1 cellular context compared by ENCODE assay signal in the genomic region with DNA sequence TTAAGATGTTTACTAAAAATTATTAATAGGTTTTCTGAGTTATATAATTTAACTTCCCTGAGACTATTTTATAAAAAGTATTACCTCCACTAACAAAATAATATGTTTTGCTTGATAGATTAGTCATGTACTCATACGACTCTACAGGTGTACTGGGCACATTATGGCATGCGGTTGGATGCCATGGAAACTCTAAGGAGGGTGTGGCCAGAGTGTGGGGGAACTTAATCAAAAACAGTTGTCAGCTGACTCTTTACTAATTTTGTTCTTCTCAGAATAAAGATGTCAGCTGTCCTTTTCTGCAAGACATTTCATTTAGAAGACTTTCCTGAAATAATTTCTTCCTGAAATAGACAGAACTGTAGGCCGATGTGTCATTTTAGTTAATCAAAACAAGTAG.
TF ChIP-seq lines count a peak whose summit lies in the region.

No MANE protein-coding gene starts in this region.

TF ChIP-seq in GM23338, 12 proteins besides CTCF, POLR2A, EP300 and RAD21 (continued from another document):
- TF ChIP-seq, protein P1, sequence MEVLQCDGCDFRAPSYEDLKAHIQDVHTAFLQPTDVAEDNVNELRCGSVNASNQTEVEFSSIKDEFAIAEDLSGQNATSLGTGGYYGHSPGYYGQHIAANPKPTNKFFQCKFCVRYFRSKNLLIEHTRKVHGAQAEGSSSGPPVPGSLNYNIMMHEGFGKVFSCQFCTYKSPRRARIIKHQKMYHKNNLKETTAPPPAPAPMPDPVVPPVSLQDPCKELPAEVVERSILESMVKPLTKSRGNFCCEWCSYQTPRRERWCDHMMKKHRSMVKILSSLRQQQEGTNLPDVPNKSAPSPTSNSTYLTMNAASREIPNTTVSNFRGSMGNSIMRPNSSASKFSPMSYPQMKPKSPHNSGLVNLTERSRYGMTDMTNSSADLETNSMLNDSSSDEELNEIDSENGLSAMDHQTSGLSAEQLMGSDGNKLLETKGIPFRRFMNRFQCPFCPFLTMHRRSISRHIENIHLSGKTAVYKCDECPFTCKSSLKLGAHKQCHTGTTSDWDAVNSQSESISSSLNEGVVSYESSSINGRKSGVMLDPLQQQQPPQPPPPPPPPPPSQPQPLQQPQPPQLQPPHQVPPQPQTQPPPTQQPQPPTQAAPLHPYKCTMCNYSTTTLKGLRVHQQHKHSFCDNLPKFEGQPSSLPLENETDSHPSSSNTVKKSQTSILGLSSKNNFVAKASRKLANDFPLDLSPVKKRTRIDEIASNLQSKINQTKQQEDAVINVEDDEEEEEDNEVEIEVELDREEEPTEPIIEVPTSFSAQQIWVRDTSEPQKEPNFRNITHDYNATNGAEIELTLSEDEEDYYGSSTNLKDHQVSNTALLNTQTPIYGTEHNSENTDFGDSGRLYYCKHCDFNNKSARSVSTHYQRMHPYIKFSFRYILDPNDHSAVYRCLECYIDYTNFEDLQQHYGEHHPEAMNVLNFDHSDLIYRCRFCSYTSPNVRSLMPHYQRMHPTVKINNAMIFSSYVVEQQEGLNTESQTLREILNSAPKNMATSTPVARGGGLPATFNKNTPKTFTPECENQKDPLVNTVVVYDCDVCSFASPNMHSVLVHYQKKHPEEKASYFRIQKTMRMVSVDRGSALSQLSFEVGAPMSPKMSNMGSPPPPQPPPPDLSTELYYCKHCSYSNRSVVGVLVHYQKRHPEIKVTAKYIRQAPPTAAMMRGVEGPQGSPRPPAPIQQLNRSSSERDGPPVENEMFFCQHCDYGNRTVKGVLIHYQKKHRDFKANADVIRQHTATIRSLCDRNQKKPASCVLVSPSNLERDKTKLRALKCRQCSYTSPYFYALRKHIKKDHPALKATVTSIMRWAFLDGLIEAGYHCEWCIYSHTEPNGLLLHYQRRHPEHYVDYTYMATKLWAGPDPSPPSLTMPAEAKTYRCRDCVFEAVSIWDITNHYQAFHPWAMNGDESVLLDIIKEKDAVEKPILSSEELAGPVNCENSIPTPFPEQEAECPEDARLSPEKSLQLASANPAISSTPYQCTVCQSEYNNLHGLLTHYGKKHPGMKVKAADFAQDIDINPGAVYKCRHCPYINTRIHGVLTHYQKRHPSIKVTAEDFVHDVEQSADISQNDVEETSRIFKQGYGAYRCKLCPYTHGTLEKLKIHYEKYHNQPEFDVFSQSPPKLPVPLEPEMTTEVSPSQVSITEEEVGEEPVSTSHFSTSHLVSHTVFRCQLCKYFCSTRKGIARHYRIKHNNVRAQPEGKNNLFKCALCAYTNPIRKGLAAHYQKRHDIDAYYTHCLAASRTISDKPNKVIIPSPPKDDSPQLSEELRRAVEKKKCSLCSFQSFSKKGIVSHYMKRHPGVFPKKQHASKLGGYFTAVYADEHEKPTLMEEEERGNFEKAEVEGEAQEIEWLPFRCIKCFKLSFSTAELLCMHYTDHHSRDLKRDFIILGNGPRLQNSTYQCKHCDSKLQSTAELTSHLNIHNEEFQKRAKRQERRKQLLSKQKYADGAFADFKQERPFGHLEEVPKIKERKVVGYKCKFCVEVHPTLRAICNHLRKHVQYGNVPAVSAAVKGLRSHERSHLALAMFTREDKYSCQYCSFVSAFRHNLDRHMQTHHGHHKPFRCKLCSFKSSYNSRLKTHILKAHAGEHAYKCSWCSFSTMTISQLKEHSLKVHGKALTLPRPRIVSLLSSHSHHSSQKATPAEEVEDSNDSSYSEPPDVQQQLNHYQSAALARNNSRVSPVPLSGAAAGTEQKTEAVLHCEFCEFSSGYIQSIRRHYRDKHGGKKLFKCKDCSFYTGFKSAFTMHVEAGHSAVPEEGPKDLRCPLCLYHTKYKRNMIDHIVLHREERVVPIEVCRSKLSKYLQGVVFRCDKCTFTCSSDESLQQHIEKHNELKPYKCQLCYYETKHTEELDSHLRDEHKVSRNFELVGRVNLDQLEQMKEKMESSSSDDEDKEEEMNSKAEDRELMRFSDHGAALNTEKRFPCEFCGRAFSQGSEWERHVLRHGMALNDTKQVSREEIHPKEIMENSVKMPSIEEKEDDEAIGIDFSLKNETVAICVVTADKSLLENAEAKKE (CRISPR knock-in tag; IDR thresholded peaks at IDR 0.05): no peak
- TF ChIP-seq CREB1 (CRISPR knock-in tag; IDR thresholded peaks at IDR 0.05; ENCODE audit: low read depth): no peak
- TF ChIP-seq ZNF114 (CRISPR knock-in tag; IDR thresholded peaks at IDR 0.05): no peak
